16 cellular contexts compared by ENCODE assay signal in genomic region chr5:132203916-132204315, GRCh38. TPM values are rescaled to one million over a fixed set of nuclear protein-coding genes. Genes with fewer than 3 reads are reported as not detected.
"Had no signal": no experiment of that assay in that cellular context is flagged by ENCODE, and none has a peak within 500 bp of the region (broad histone marks: within the 10 kb centered on the region; RNA-seq: fewer than 3 reads in every experiment).

No MANE protein-coding gene starts in this region.

- H3K27me3 Mint-ChIP-seq: activated naive CD4-positive, alpha-beta T cell treated with anti-CD3 and anti-CD28 coated beads, Interleukin-2, amount 50 U/mL, for 24 hours had no signal

- H3K4me1 ChIP-seq: parathyroid adenoma had no signal

- H3K9me3 ChIP-seq: tibial nerve, vagina had no signal

- DNase-seq: activated CD4-positive, alpha-beta T cell treated with anti-CD3 and anti-CD28 coated beads for 48 hours; activated CD8-positive, alpha-beta T cell treated with anti-CD3 and anti-CD28 coated beads, Interleukin-2, amount 10 ng/mL, durations not matched to agents 7 days and 5 days; aorta; caudate nucleus; effector CD8-positive, alpha-beta T cell; retina; T-helper 17 cell had no signal

- H3K4me3 ChIP-seq: coronary artery, skin epidermis, tibial nerve, vagina had no signal

- H3K27me3 ChIP-seq: tibial nerve, vagina had no signal

- H3K27ac Mint-ChIP-seq: activated CD8-positive, alpha-beta T cell treated with anti-CD3 and anti-CD28 coated beads, Interleukin-2, amount 10 ng/mL, durations not matched to agents 7 days and 5 days; activated naive CD4-positive, alpha-beta T cell treated with anti-CD3 and anti-CD28 coated beads, Interleukin-2, amount 50 U/mL, for 24 hours; activated T-helper 2 cell treated with anti-CD3 and anti-CD28 coated beads, Interferon-gamma antibody, Interleukin-2, Interleukin-4, amounts not matched to agents 10 μg/mL and 5 μg/mL and 100 μg/mL, durations not matched to agents 14 hours and 24 hours and 36 hours; T-helper 17 cell; WTC11 had no signal

- ATAC-seq: activated CD8-positive, alpha-beta T cell treated with anti-CD3 and anti-CD28 coated beads, Interleukin-2, amount 10 ng/mL, durations not matched to agents 7 days and 5 days; T-helper 17 cell; WTC11 had no signal

- H3K36me3 Mint-ChIP-seq: activated naive CD4-positive, alpha-beta T cell treated with anti-CD3 and anti-CD28 coated beads, Interleukin-2, amount 50 U/mL, for 24 hours had no signal

- H3K9me3 Mint-ChIP-seq: activated naive CD4-positive, alpha-beta T cell treated with anti-CD3 and anti-CD28 coated beads, Interleukin-2, amount 50 U/mL, for 24 hours; activated T-helper 2 cell treated with anti-CD3 and anti-CD28 coated beads, Interferon-gamma antibody, Interleukin-2, Interleukin-4, amounts not matched to agents 10 μg/mL and 5 μg/mL and 100 μg/mL, durations not matched to agents 14 hours and 24 hours and 36 hours; neural crest cell; WTC11 had no signal

- H3K27ac ChIP-seq: coronary artery, parathyroid adenoma, vagina had no signal

- H3K4me3 Mint-ChIP-seq: activated CD8-positive, alpha-beta T cell treated with anti-CD3 and anti-CD28 coated beads, Interleukin-2, amount 10 ng/mL, durations not matched to agents 7 days and 5 days; activated naive CD4-positive, alpha-beta T cell treated with anti-CD3 and anti-CD28 coated beads, Interleukin-2, amount 50 U/mL, for 24 hours; neural crest cell; T-helper 17 cell; WTC11 had no signal

- H3K4me1 Mint-ChIP-seq: activated naive CD4-positive, alpha-beta T cell treated with anti-CD3 and anti-CD28 coated beads, Interleukin-2, amount 50 U/mL, for 24 hours had no signal

RNA-seq across cellular contexts. Expression of gene PDLIM4, which starts 53.6 kb away (rescaled TPM):
- total RNA-seq: activated CD8-positive, alpha-beta T cell treated with anti-CD3 and anti-CD28 coated beads, Interleukin-2, amount 10 ng/mL, durations not matched to agents 7 days and 5 days; T-helper 17 cell had no signal
